Comparison of ENCODE assay signal across 11 cellular contexts in genomic region chr1:169091480-169091941, GRCh38. TPM values are rescaled to one million over a fixed set of nuclear protein-coding genes. Genes with fewer than 3 reads are reported as not detected.
DNase-seq lines count a peak whose midpoint lies in the region; ATAC-seq and TF ChIP-seq lines count a peak whose summit lies in the region.
"Had no signal": no experiment of that assay in that cellular context is flagged by ENCODE, and none has a peak within 500 bp of the region (broad histone marks: within the 10 kb centered on the region; RNA-seq: fewer than 3 reads in every experiment).

No MANE protein-coding gene starts in this region.

- H3K4me2 ChIP-seq in OCI-LY7 (ENCODE audit: low read length) = no peak overlapping the region

- DNase-seq in OCI-LY7 (ENCODE audit: low spot score) (no peak), psoas muscle (no peak), NOMO-1 treated with DMSO at 0.1 percent for 48 hours (lab: John Stamatoyannopoulos, UW; ENCODE audit: unreplicated experiment) (no peak), NCI-H1092 treated with DMSO at 0.1 percent for 48 hours (lab: John Stamatoyannopoulos, UW) (no peak)
- no peak for DNase-seq in activated T-helper 1 cell treated with anti-CD3 and anti-CD28 coated beads, Interleukin-12 subunit alpha, Interleukin-12 subunit beta, Interleukin-2, Interleukin-4 antibody, amounts not matched to agents 30 ng/mL and 10 ng/mL and 1 ng/mL, durations not matched to agents 14 hours and 24 hours and 36 hours (ENCODE audit: low spot score)
- no peak for DNase-seq in activated CD4-positive, alpha-beta T cell treated with anti-CD3 and anti-CD28 coated beads, Interleukin-2, amount 50 U/mL, for 1 hour
- DNase-seq: stimulated activated naive CD4-positive, alpha-beta T cell treated with Interleukin-2 at 50 U/mL for 16 hours had no signal

- no peaks in the 10 kb centered on the region for H3K36me3 Mint-ChIP-seq in activated T-helper 1 cell treated with anti-CD3 and anti-CD28 coated beads, Interleukin-12 subunit alpha, Interleukin-12 subunit beta, Interleukin-2, Interleukin-4 antibody, amounts not matched to agents 30 ng/mL and 10 ng/mL and 1 ng/mL, durations not matched to agents 14 hours and 24 hours and 36 hours (ENCODE audit: low read depth)
- H3K36me3 Mint-ChIP-seq: activated naive CD4-positive, alpha-beta T cell treated with anti-CD3 and anti-CD28 coated beads, Interleukin-2, amount 50 U/mL, for 24 hours had no signal

- no peaks in the 10 kb centered on the region for H4K20me1 ChIP-seq in OCI-LY7 (ENCODE audit: insufficient read depth, low read length)

- intact Hi-C loops in OCI-LY7 (cut with micrococcal nuclease; ENCODE audit: unreplicated experiment) = no loop called here
- intact Hi-C loops in psoas muscle (cut with DNase I) = no loop called here
- intact Hi-C loops in activated T-helper 1 cell treated with anti-CD3 and anti-CD28 coated beads, Interleukin-12 subunit alpha, Interleukin-12 subunit beta, Interleukin-2, Interleukin-4 antibody, amounts not matched to agents 30 ng/mL and 10 ng/mL and 1 ng/mL, durations not matched to agents 14 hours and 24 hours and 36 hours (cut with micrococcal nuclease) = loop anchor here (5.0 kb wide), 2 partner anchors 276 to 619 kb away; partner anchors contain the start of genes BLZF1 and NME7

- H3K27me3 Mint-ChIP-seq in activated T-helper 1 cell treated with anti-CD3 and anti-CD28 coated beads, Interleukin-12 subunit alpha, Interleukin-12 subunit beta, Interleukin-2, Interleukin-4 antibody, amounts not matched to agents 30 ng/mL and 10 ng/mL and 1 ng/mL, durations not matched to agents 14 hours and 24 hours and 36 hours (ENCODE audit: insufficient read depth) = peaks cover 6% of the 10 kb centered on the region
- H3K27me3 Mint-ChIP-seq: activated naive CD4-positive, alpha-beta T cell treated with anti-CD3 and anti-CD28 coated beads, Interleukin-2, amount 50 U/mL, for 24 hours had no signal

- H3K36me3 ChIP-seq in OCI-LY7 (ENCODE audit: insufficient read depth, low read length) = no peaks in the 10 kb centered on the region
- H3K36me3 ChIP-seq in psoas muscle (ENCODE audit: insufficient read depth in 1 of 2, low read depth in 1 of 2) = no peaks in the 10 kb centered on the region

- 73 to 89% (median 78%) methylated on average over 4 of the region's 4 CpGs for WGBS in psoas muscle, 3 donors

- H3K4me3 ChIP-seq in OCI-LY7 (ENCODE audit: low read depth, low read length, poor library complexity, severe bottlenecking) (no peak overlapping the region), psoas muscle (no peak overlapping the region)

- H3K9me2 ChIP-seq in OCI-LY7 (ENCODE audit: insufficient read depth, low read length) = 0 out of 2 replicates have a peak, but pooled peaks cover 4% of the 10 kb centered on the region

- ATAC-seq in GM19043 (IDR thresholded peaks at IDR 0.05; ENCODE audit: low read depth, unreplicated experiment) (peak; percentile 64), HG02798 (IDR thresholded peaks at IDR 0.05; ENCODE audit: poor library complexity, unreplicated experiment) (peak; percentile 83), psoas muscle (peak; percentile 93 to 96 (median 94))

- no peaks in the 10 kb centered on the region for H3K4me1 ChIP-seq in OCI-LY7 (ENCODE audit: insufficient read depth, low read length, poor library complexity, severe bottlenecking)
- H3K4me1 ChIP-seq in psoas muscle = no peaks in the 10 kb centered on the region

- BruUV-seq in OCI-LY7 (replicated peaks; lab: Mats Ljungman, UMichigan) = no TSS peak

- no peak overlapping the region for H3K27ac ChIP-seq in OCI-LY7 (ENCODE audit: low read depth, low read length, poor library complexity, severe bottlenecking)
- H3K27ac ChIP-seq in psoas muscle = no peak overlapping the region
- H3K27ac ChIP-seq: parathyroid adenoma had no signal

- no peaks in the 10 kb centered on the region for H3K27me3 ChIP-seq in psoas muscle (ENCODE audit: insufficient read depth in 3 of 3, low read length in 2 of 3)

- no peaks in the 10 kb centered on the region for H3K9me3 ChIP-seq in OCI-LY7 (ENCODE audit: low read length)
- H3K9me3 ChIP-seq in psoas muscle = no peaks in the 10 kb centered on the region

- no peak overlapping the region for H3K27ac Mint-ChIP-seq in activated T-helper 1 cell treated with anti-CD3 and anti-CD28 coated beads, Interleukin-12 subunit alpha, Interleukin-12 subunit beta, Interleukin-2, Interleukin-4 antibody, amounts not matched to agents 30 ng/mL and 10 ng/mL and 1 ng/mL, durations not matched to agents 14 hours and 24 hours and 36 hours
- H3K27ac Mint-ChIP-seq: activated naive CD4-positive, alpha-beta T cell treated with anti-CD3 and anti-CD28 coated beads, Interleukin-2, amount 50 U/mL, for 24 hours had no signal

- no peak overlapping the region for H3K4me3 Mint-ChIP-seq in activated T-helper 1 cell treated with anti-CD3 and anti-CD28 coated beads, Interleukin-12 subunit alpha, Interleukin-12 subunit beta, Interleukin-2, Interleukin-4 antibody, amounts not matched to agents 30 ng/mL and 10 ng/mL and 1 ng/mL, durations not matched to agents 14 hours and 24 hours and 36 hours
- H3K4me3 Mint-ChIP-seq: activated naive CD4-positive, alpha-beta T cell treated with anti-CD3 and anti-CD28 coated beads, Interleukin-2, amount 50 U/mL, for 24 hours had no signal

- TF ChIP-seq CTCF in OCI-LY7 (conservative IDR thresholded peaks at IDR 0.05; ENCODE audit: low read length) (no peak), psoas muscle (IDR thresholded peaks at IDR 0.05) (no peak)

- H2AFZ ChIP-seq in OCI-LY7 (ENCODE audit: low read length) = 0 out of 2 replicates have a peak overlapping the region, but pooled peaks have one; percentile 2
- H2AFZ ChIP-seq: parathyroid adenoma had no signal

- H3K79me2 ChIP-seq in OCI-LY7 (ENCODE audit: insufficient read depth, low read depth, low read length) = no peaks in the 10 kb centered on the region
- H3K79me2 ChIP-seq: parathyroid adenoma had no signal

- peaks cover 12% of the 10 kb centered on the region for H3K4me1 Mint-ChIP-seq in activated T-helper 1 cell treated with anti-CD3 and anti-CD28 coated beads, Interleukin-12 subunit alpha, Interleukin-12 subunit beta, Interleukin-2, Interleukin-4 antibody, amounts not matched to agents 30 ng/mL and 10 ng/mL and 1 ng/mL, durations not matched to agents 14 hours and 24 hours and 36 hours (ENCODE audit: low read depth)

- no peaks in the 10 kb centered on the region for H3K9me3 Mint-ChIP-seq in activated T-helper 1 cell treated with anti-CD3 and anti-CD28 coated beads, Interleukin-12 subunit alpha, Interleukin-12 subunit beta, Interleukin-2, Interleukin-4 antibody, amounts not matched to agents 30 ng/mL and 10 ng/mL and 1 ng/mL, durations not matched to agents 14 hours and 24 hours and 36 hours
- H3K9me3 Mint-ChIP-seq: activated naive CD4-positive, alpha-beta T cell treated with anti-CD3 and anti-CD28 coated beads, Interleukin-2, amount 50 U/mL, for 24 hours had no signal

- POLR2A ChIA-PET in OCI-LY7 (lab: Charles Lee) = interaction anchor here (2.1 kb wide), 1 partner anchor 9 kb away, joined by 4 read pairs; no protein-coding TSS in a partner anchor

- CTCF ChIA-PET in OCI-LY7 (lab: Charles Lee; ENCODE audit: unreplicated experiment) = no interaction called here

RNA-seq across cellular contexts. Expression of gene ATP1B1, which starts 15.0 kb away (rescaled TPM):
- 14.5 and 17.5 TPM in 2 replicates for total RNA-seq in OCI-LY7 (2014; rRNA removed; shearing (Covaris generic))
- total RNA-seq in OCI-LY7 (2022) (21.5 and 22.5 TPM in 2 replicates), psoas muscle (1,000 to 10,000 TPM in 2 of 4 donors, 100 to 1,000 TPM in 2; 290 to 1,098 (median 779) TPM)
- 100 to 1,000 TPM; 176 to 263 (median 228) TPM for polyA plus RNA-seq in psoas muscle
- 12.3 TPM in 2 replicates for total RNA-seq in activated T-helper 1 cell treated with anti-CD3 and anti-CD28 coated beads, Interleukin-12 subunit alpha, Interleukin-12 subunit beta, Interleukin-2, Interleukin-4 antibody, amounts not matched to agents 30 ng/mL and 10 ng/mL and 1 ng/mL, durations not matched to agents 14 hours and 24 hours and 36 hours

Comparison
In these comparisons a context has a peak if more than half of its experiments do, and no peak if none do; other contexts are left out.
1. RNA of gene ATP1B1, which starts 15.0 kb away (total RNA-seq): 290 to 1,098 TPM in psoas muscle; 14.5 to 22.5 TPM in OCI-LY7 and 12.3 TPM in activated T-helper 1 cell treated with anti-CD3 and anti-CD28 coated beads, Interleukin-12 subunit alpha, Interleukin-12 subunit beta, Interleukin-2, Interleukin-4 antibody, amounts not matched to agents 30 ng/mL and 10 ng/mL and 1 ng/mL, durations not matched to agents 14 hours and 24 hours and 36 hours; every median in the first group is over 10 times any median in the second.
2. Peak in every context shown above with its lines, with median percentiles within 50 percentile points of each other: ATAC-seq.